Comparison of ENCODE assay signal across 8 cellular contexts in genomic region chr6:152981989-152982767, GRCh38. TPM values are rescaled to one million over a fixed set of nuclear protein-coding genes. Genes with fewer than 3 reads are reported as not detected.
DNase-seq lines count a peak whose midpoint lies in the region; ATAC-seq, FAIRE-seq and TF ChIP-seq lines count a peak whose summit lies in the region.

No MANE protein-coding gene starts in this region.

- no peak for FAIRE-seq in frontal cortex (lab: Jason Lieb, UNC)

- H3K4me2 ChIP-seq in OCI-LY3 (ENCODE audit: low read length), result peak overlapping the region; percentile 87

- peak overlapping the region; percentile 86 for H3K4me3 Mint-ChIP-seq in dendritic cell treated with granulocyte-macrophage colony-stimulating factor and Interleukin-4, amounts not matched to agents 40 ng/mL and 50 ng/mL, for 4 days

- H4K20me1 ChIP-seq in OCI-LY3 (ENCODE audit: insufficient read depth, low read length), result peaks cover 61% of the 10 kb centered on the region

- H3K36me3 ChIP-seq in OCI-LY3 (replicated peaks; ENCODE audit: low read depth, low read length) (peaks cover 37% of the 10 kb centered on the region), muscle layer of colon (ENCODE audit: insufficient read depth, low read length) (no peaks in the 10 kb centered on the region)

- peak overlapping the region; percentile 80 for H3K27ac ChIP-seq in OCI-LY3 (ENCODE audit: low read length)
- no peak overlapping the region for H3K27ac ChIP-seq in muscle layer of colon (ENCODE audit: low read depth, low read length)

- H3K9me3 ChIP-seq in OCI-LY3 (ENCODE audit: insufficient read depth, low read length) (no peaks in the 10 kb centered on the region), muscle layer of colon (ENCODE audit: low read length) (no peaks in the 10 kb centered on the region)

- H3K36me3 Mint-ChIP-seq in dendritic cell treated with granulocyte-macrophage colony-stimulating factor and Interleukin-4, amounts not matched to agents 40 ng/mL and 50 ng/mL, for 4 days (ENCODE audit: low read depth), result peaks cover 23% of the 10 kb centered on the region

- H3K27me3 Mint-ChIP-seq in dendritic cell treated with granulocyte-macrophage colony-stimulating factor and Interleukin-4, amounts not matched to agents 40 ng/mL and 50 ng/mL, for 4 days, result no peaks in the 10 kb centered on the region

- H3K4me1 ChIP-seq in OCI-LY3 (ENCODE audit: low read length) (peaks cover 18% of the 10 kb centered on the region), muscle layer of colon (ENCODE audit: insufficient read depth, low read length) (peaks cover 21% of the 10 kb centered on the region)

- TF ChIP-seq CTCF in OCI-LY3 (IDR thresholded peaks at IDR 0.05; ENCODE audit: low read depth, low read length), result no peak

- no peaks in the 10 kb centered on the region for H3K9me3 Mint-ChIP-seq in dendritic cell treated with granulocyte-macrophage colony-stimulating factor and Interleukin-4, amounts not matched to agents 40 ng/mL and 50 ng/mL, for 4 days

- ATAC-seq in GM21529 (IDR thresholded peaks at IDR 0.05; ENCODE audit: unreplicated experiment), result peak; percentile 1
- ATAC-seq in HG02870 (IDR thresholded peaks at IDR 0.05; ENCODE audit: unreplicated experiment), result no peak

- no peak overlapping the region for H3K27ac Mint-ChIP-seq in dendritic cell treated with granulocyte-macrophage colony-stimulating factor and Interleukin-4, amounts not matched to agents 40 ng/mL and 50 ng/mL, for 4 days

- DNase-seq in COLO668 (lab: John Stamatoyannopoulos, UW; ENCODE audit: unreplicated experiment) (peak; percentile 42), frontal cortex (ENCODE audit: low spot score in 2 of 2) (no peak), NCI-H345 (lab: John Stamatoyannopoulos, UW) (no peak)

- no peak overlapping the region for H2AFZ ChIP-seq in OCI-LY3 (ENCODE audit: low read depth, low read length)

- peaks cover 91% of the 10 kb centered on the region for H3K79me2 ChIP-seq in OCI-LY3 (ENCODE audit: low read length)

- H3K4me3 ChIP-seq in OCI-LY3 (ENCODE audit: low read length) (peak overlapping the region; percentile 99), muscle layer of colon (ENCODE audit: low read depth in 1 of 2, low read length in 2 of 2) (peak overlapping the region; percentile 56 to 93)

- H3K27me3 ChIP-seq in OCI-LY3 (ENCODE audit: low read depth, low read length), result no peaks in the 10 kb centered on the region
- H3K27me3 ChIP-seq in muscle layer of colon (ENCODE audit: control insufficient read depth in 1 of 2, insufficient read depth in 2 of 2, low read length in 2 of 2), result no peaks in the 10 kb centered on the region

- H3K9ac ChIP-seq in OCI-LY3 (ENCODE audit: low read length) (peak overlapping the region; percentile 89), muscle layer of colon (ENCODE audit: low read length) (no peak overlapping the region)

- peaks cover 33% of the 10 kb centered on the region for H3K4me1 Mint-ChIP-seq in dendritic cell treated with granulocyte-macrophage colony-stimulating factor and Interleukin-4, amounts not matched to agents 40 ng/mL and 50 ng/mL, for 4 days (ENCODE audit: low read depth)

- intact Hi-C loops in dendritic cell treated with granulocyte-macrophage colony-stimulating factor and Interleukin-4, amounts not matched to agents 40 ng/mL and 50 ng/mL, for 4 days (cut with micrococcal nuclease), result no loop called here

RNA-seq across cellular contexts. Expression of gene FBXO5, which starts 0.7 kb away (rescaled TPM):
- total RNA-seq in frontal cortex, result 8.6 TPM

RNA-seq across cellular contexts. Expression of gene MTRF1L, which starts 20.3 kb away (rescaled TPM):
- total RNA-seq in frontal cortex, result 13.0 TPM
